20 cellular contexts compared by ENCODE assay signal in genomic region chr3:78402720-78403119, GRCh38.
"Had no signal": no experiment of that assay in that cellular context is flagged by ENCODE, and none has a peak within 500 bp of the region (broad histone marks: within the 10 kb centered on the region; RNA-seq: fewer than 3 reads in every experiment).

No MANE protein-coding gene starts in this region.

- DNase-seq: activated CD4-positive, alpha-beta memory T cell treated with anti-CD3 and anti-CD28 coated beads, Interleukin-2, amount 10 ng/mL, durations not matched to agents 7 days and 5 days; activated CD4-positive, alpha-beta T cell treated with anti-CD3 and anti-CD28 coated beads, Interleukin-2, amount 10 ng/mL, durations not matched to agents 24 days and 14 days; activated effector memory CD4-positive, alpha-beta T cell treated with anti-CD3 and anti-CD28 coated beads, Interleukin-2, amount 50 U/mL, for 16 hours; activated naive CD4-positive, alpha-beta T cell treated with anti-CD3 and anti-CD28 coated beads, Interleukin-2, amount 50 U/mL, for 16 hours; activated naive CD8-positive, alpha-beta T cell treated with anti-CD3 and anti-CD28 coated beads, Interleukin-2, amount 50 U/mL, for 24 hours; dermis blood vessel endothelial cell; effector CD8-positive, alpha-beta T cell; heart right ventricle; left ventricle myocardium inferior; spleen; stimulated activated CD4-positive, alpha-beta T cell treated with anti-CD3 and anti-CD28 coated beads, Interleukin-4, amount 100 ng/mL, for 24 hours; stimulated activated naive CD4-positive, alpha-beta T cell treated with Interleukin-2 at 50 U/mL for 16 hours; T-cell had no signal

- ATAC-seq: activated CD4-positive, CD25-positive, alpha-beta regulatory T cell treated with anti-CD3 and anti-CD28 coated beads, Interleukin-2, amount 50 U/mL, for 24 hours; activated naive CD8-positive, alpha-beta T cell treated with anti-CD3 and anti-CD28 coated beads, Interleukin-2, amount 50 U/mL, for 24 hours; gastroesophageal sphincter; heart right ventricle; natural killer cell treated with Interleukin-12 subunit alpha and Interleukin-12 subunit beta and Interleukin-15 and Interleukin-18, amount 100 ng/mL, for 72 hours; T-cell had no signal

- H3K27ac ChIP-seq: esophagus muscularis mucosa, gastroesophageal sphincter, heart right ventricle, left ventricle myocardium inferior, right atrium auricular region, spleen, thoracic aorta, VCaP had no signal
